ENCODE assay signal across 12 cellular contexts in genomic region chr12:1576410-1577240, GRCh38. TPM values are rescaled to one million over a fixed set of nuclear protein-coding genes. Genes with fewer than 3 reads are reported as not detected.
DNase-seq lines count a peak whose midpoint lies in the region; ATAC-seq and TF ChIP-seq lines count a peak whose summit lies in the region.
"Had no signal": no experiment of that assay in that cellular context is flagged by ENCODE, and none has a peak within 500 bp of the region (broad histone marks: within the 10 kb centered on the region; RNA-seq: fewer than 3 reads in every experiment).

No MANE protein-coding gene starts in this region.

- H3K27ac ChIP-seq in urinary bladder (ENCODE audit: low read depth), result peak overlapping the region; percentile 44
- H3K27ac ChIP-seq: foreskin keratinocyte had no signal

- no peaks in the 10 kb centered on the region for H3K36me3 ChIP-seq in mucosa of descending colon (ENCODE audit: low read depth)
- no peaks in the 10 kb centered on the region for H3K36me3 ChIP-seq in urinary bladder (ENCODE audit: insufficient read depth)

- no peaks in the 10 kb centered on the region for H3K27me3 Mint-ChIP-seq in activated naive CD8-positive, alpha-beta T cell treated with anti-CD3 and anti-CD28 coated beads for 36 hours

- intact Hi-C loops in mucosa of descending colon (cut with DNase I, micrococcal nuclease), result no loop called here

- DNase-seq in NCI-H1092 treated with DMSO at 0.1 percent for 48 hours (lab: John Stamatoyannopoulos, UW), result peak; percentile 48
- DNase-seq in NCI-H1092 (lab: John Stamatoyannopoulos, UW), result no peak
- DNase-seq in epithelial cell of proximal tubule (ENCODE audit: low read depth), result no peak
- peak in 1 of 3 donors; percentile 50 for DNase-seq in mucosa of descending colon
- DNase-seq in activated naive CD8-positive, alpha-beta T cell treated with anti-CD3 and anti-CD28 coated beads for 36 hours, result no peak
- DNase-seq: foreskin keratinocyte, SHP77 treated with DMSO at 0.1 percent for 48 hours had no signal

- no peaks in the 10 kb centered on the region for H3K9me3 ChIP-seq in mucosa of descending colon

- peaks cover 9% of the 10 kb centered on the region for H3K4me1 Mint-ChIP-seq in activated naive CD8-positive, alpha-beta T cell treated with anti-CD3 and anti-CD28 coated beads for 36 hours

- TF ChIP-seq CTCF in epithelial cell of proximal tubule (conservative IDR thresholded peaks at IDR 0.05; ENCODE audit: low read depth, low read length) (peak; percentile 17), mucosa of descending colon (IDR thresholded peaks at IDR 0.05) (no peak)

- ATAC-seq in mucosa of descending colon, result peak; percentile 45
- ATAC-seq in GM19463 (IDR thresholded peaks at IDR 0.05; ENCODE audit: unreplicated experiment), result no peak
- ATAC-seq in activated CD4-positive, CD25-positive, alpha-beta regulatory T cell treated with anti-CD3 and anti-CD28 coated beads, Interleukin-2, amount 50 U/mL, for 24 hours, result no peak

- peaks cover 25% of the 10 kb centered on the region for H3K4me1 ChIP-seq in mucosa of descending colon (ENCODE audit: low read depth)
- peaks cover 3% of the 10 kb centered on the region for H3K4me1 ChIP-seq in urinary bladder (ENCODE audit: insufficient read depth)
- H3K4me1 ChIP-seq: foreskin keratinocyte had no signal

- H3K4me3 Mint-ChIP-seq in activated naive CD8-positive, alpha-beta T cell treated with anti-CD3 and anti-CD28 coated beads for 36 hours, result no peak overlapping the region
- H3K4me3 Mint-ChIP-seq: activated T-helper 1 cell treated with anti-CD3 and anti-CD28 coated beads, Interleukin-12 subunit alpha, Interleukin-12 subunit beta, Interleukin-2, Interleukin-4 antibody, amounts not matched to agents 30 ng/mL and 10 ng/mL and 1 ng/mL, durations not matched to agents 14 hours and 24 hours and 36 hours had no signal

- peak overlapping the region; percentile 23 for H3K4me3 ChIP-seq in epithelial cell of proximal tubule (ENCODE audit: low read depth, low read length)
- H3K4me3 ChIP-seq in mucosa of descending colon, result no peak overlapping the region
- no peak overlapping the region for H3K4me3 ChIP-seq in urinary bladder (ENCODE audit: low read depth, low read length)

- no peak overlapping the region for H3K27ac Mint-ChIP-seq in activated naive CD8-positive, alpha-beta T cell treated with anti-CD3 and anti-CD28 coated beads for 36 hours
- H3K27ac Mint-ChIP-seq: activated T-helper 1 cell treated with anti-CD3 and anti-CD28 coated beads, Interleukin-12 subunit alpha, Interleukin-12 subunit beta, Interleukin-2, Interleukin-4 antibody, amounts not matched to agents 30 ng/mL and 10 ng/mL and 1 ng/mL, durations not matched to agents 14 hours and 24 hours and 36 hours had no signal

- H3K36me3 Mint-ChIP-seq in activated naive CD8-positive, alpha-beta T cell treated with anti-CD3 and anti-CD28 coated beads for 36 hours, result peaks cover 3% of the 10 kb centered on the region

- 19% methylated on average over 21 of the region's 21 CpGs for WGBS in urinary bladder

- H3K9me3 Mint-ChIP-seq in activated naive CD8-positive, alpha-beta T cell treated with anti-CD3 and anti-CD28 coated beads for 36 hours, result peaks cover 1% of the 10 kb centered on the region
- H3K9me3 Mint-ChIP-seq: activated T-helper 1 cell treated with anti-CD3 and anti-CD28 coated beads, Interleukin-12 subunit alpha, Interleukin-12 subunit beta, Interleukin-2, Interleukin-4 antibody, amounts not matched to agents 30 ng/mL and 10 ng/mL and 1 ng/mL, durations not matched to agents 14 hours and 24 hours and 36 hours had no signal

RNA-seq across cellular contexts. Expression of gene FBXL14, which starts 17.8 kb away (rescaled TPM):
- 5.5 and 10.6 TPM in 2 replicates for total RNA-seq in epithelial cell of proximal tubule
- total RNA-seq in mucosa of descending colon, result 10 to 100 TPM; 29.4 to 39.6 (median 33.6) TPM
- total RNA-seq in urinary bladder, result 7.0 TPM
- polyA plus RNA-seq in urinary bladder, result 11.1 TPM
- 10 to 100 TPM; 18.4 to 18.8 TPM for total RNA-seq in activated naive CD8-positive, alpha-beta T cell treated with anti-CD3 and anti-CD28 coated beads for 36 hours

RNA-seq across cellular contexts. Expression of gene WNT5B, which starts 52.4 kb away (rescaled TPM):
- 6.6 and 51.0 TPM in 2 replicates for total RNA-seq in epithelial cell of proximal tubule
- 10 to 100 TPM in 1 of 3 donors, 1 to 10 TPM in 2; 2.7 to 10.8 (median 4.7) TPM for total RNA-seq in mucosa of descending colon
- 9.8 TPM for total RNA-seq in urinary bladder
- 25.4 TPM for polyA plus RNA-seq in urinary bladder
- total RNA-seq in activated naive CD8-positive, alpha-beta T cell treated with anti-CD3 and anti-CD28 coated beads for 36 hours, result under 1 TPM; 0.08 to 0.19 TPM
- total RNA-seq: pulmonary artery endothelial cell had no signal
